Comparison of ENCODE assay signal across 8 cellular contexts in the genomic region with DNA sequence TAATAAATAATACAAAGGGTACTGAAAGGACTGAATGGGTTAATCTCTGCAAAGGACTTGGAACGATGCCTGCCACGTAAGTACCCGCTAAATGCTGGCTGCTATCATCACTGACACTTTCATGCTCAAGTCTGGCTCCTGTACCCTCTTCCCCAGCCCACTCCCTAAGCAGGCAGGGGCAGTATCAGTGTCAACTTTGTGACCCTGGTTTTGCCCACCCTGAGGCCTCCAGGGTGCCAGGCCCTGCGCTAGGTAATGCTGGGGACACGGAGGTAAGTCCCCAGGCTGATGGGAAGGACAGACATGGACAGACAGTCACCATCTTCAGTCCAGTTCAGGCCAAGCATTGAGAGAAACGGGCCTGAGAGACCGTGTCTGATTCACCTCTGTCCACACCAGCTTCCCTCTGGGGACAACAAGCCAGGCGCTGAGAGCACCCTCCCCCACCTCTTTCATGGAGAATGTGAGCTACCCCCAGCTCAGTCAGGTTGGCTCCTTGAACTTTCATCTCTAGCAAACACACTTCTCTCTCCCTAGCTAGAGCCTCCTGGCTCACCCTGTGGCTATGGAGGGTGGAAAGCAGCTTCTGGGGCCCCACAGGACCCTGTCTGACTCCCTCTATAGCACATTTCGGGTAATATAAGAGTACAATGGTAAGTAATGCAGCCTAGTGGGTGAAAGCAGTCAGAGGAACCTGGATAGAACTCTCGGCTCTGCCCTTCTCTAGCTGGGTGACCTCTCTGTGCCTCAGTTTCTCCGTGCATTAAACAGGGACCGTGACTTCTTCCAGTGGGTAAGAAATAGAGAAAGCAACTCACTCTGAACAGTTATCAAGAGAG. TPM values are rescaled to one million over a fixed set of nuclear protein-coding genes. Genes with fewer than 3 reads are reported as not detected.
A peak's percentile ranks its signal among the peaks of the same experiment; 100 is the strongest.
DNase-seq lines count a peak whose midpoint lies in the region; ATAC-seq and TF ChIP-seq lines count a peak whose summit lies in the region.

No MANE protein-coding gene starts in this region.

- peak; percentile 21 for DNase-seq in activated naive CD4-positive, alpha-beta T cell treated with Interleukin-2 at 50 U/mL for 16 hours
- no peak for DNase-seq in activated naive CD4-positive, alpha-beta T cell (lab: John Stamatoyannopoulos, UW)
- DNase-seq in SK-N-MC (ENCODE audit: low read depth, low spot score) (no peak), upper lobe of left lung (peak in 1 of 2 donors; percentile 49), NCI-H748 treated with DMSO at 0.1 percent for 48 hours (lab: John Stamatoyannopoulos, UW) (no peak), NCI-H146 treated with DMSO at 0.1 percent for 48 hours (lab: John Stamatoyannopoulos, UW; ENCODE audit: unreplicated experiment) (no peak)

- H3K27ac ChIP-seq in SK-N-MC (no peak overlapping the region), ectodermal cell (ENCODE audit: insufficient read depth, low read depth, low read length, poor library complexity, severe bottlenecking) (no peak overlapping the region), mesodermal cell (ENCODE audit: low read depth, low read length, severe bottlenecking) (peak overlapping the region; percentile 72), upper lobe of left lung (peak overlapping the region; percentile 88 to 99 (median 92))

- H3K27me3 ChIP-seq in ectodermal cell (ENCODE audit: control insufficient read depth, insufficient read depth, low read length, poor library complexity, severe bottlenecking), result no peaks in the 10 kb centered on the region
- no peaks in the 10 kb centered on the region for H3K27me3 ChIP-seq in upper lobe of left lung

- TF ChIP-seq CTCF in upper lobe of left lung (IDR thresholded peaks at IDR 0.05), result no peak

- TF ChIP-seq EP300 in upper lobe of left lung (IDR thresholded peaks at IDR 0.05), result no peak

- H3K9ac ChIP-seq in SK-N-MC (ENCODE audit: insufficient read length), result peak overlapping the region; percentile 94

- TF ChIP-seq POLR2A in upper lobe of left lung (IDR thresholded peaks at IDR 0.05), result no peak

- H3K4me3 ChIP-seq in SK-N-MC (peak overlapping the region; percentile 93), ectodermal cell (ENCODE audit: insufficient read depth, low read depth, low read length) (peak overlapping the region; percentile 86), mesodermal cell (ENCODE audit: extremely low read depth, insufficient read depth, low read length, poor library complexity, severe bottlenecking) (peak overlapping the region; percentile 96), upper lobe of left lung (peak overlapping the region; percentile 64 to 86 (median 76))

- ATAC-seq in upper lobe of left lung (ENCODE audit: low FRiP score in 2 of 2), result no peak

- WGBS in ectodermal cell, 2 experiments, result 46% methylated on average over 12 of the region's 12 CpGs
- 41 to 49% methylated on average over 6 to 9 of the region's 12 CpGs for WGBS in mesodermal cell (ENCODE audit: insufficient coverage in 2 of 2), 2 experiments
- 13 to 22% methylated on average over 8 to 12 of the region's 12 CpGs for WGBS in upper lobe of left lung, 2 donors

- H3K36me3 ChIP-seq in SK-N-MC (ENCODE audit: insufficient read depth, low read length) (no peaks in the 10 kb centered on the region), ectodermal cell (ENCODE audit: control insufficient read depth, insufficient read depth, low read length) (no peaks in the 10 kb centered on the region), mesodermal cell (ENCODE audit: control insufficient read depth, insufficient read depth, low read length) (no peaks in the 10 kb centered on the region), upper lobe of left lung (no peaks in the 10 kb centered on the region)

- no peaks in the 10 kb centered on the region for H3K9me3 ChIP-seq in SK-N-MC (ENCODE audit: low read depth, low read length)
- H3K9me3 ChIP-seq in ectodermal cell (ENCODE audit: control insufficient read depth, low read length), result no peaks in the 10 kb centered on the region
- no peaks in the 10 kb centered on the region for H3K9me3 ChIP-seq in mesodermal cell (ENCODE audit: control insufficient read depth, low read length)
- H3K9me3 ChIP-seq in upper lobe of left lung, result no peaks in the 10 kb centered on the region

- H3K4me1 ChIP-seq in ectodermal cell (ENCODE audit: control insufficient read depth, insufficient read depth, low read length), result peaks cover 16% of the 10 kb centered on the region
- H3K4me1 ChIP-seq in mesodermal cell (ENCODE audit: control insufficient read depth, insufficient read depth, low read length, poor library complexity, severe bottlenecking), result peaks cover 36% of the 10 kb centered on the region
- H3K4me1 ChIP-seq in upper lobe of left lung, result peaks cover 21 to 45% (median 25%) of the 10 kb centered on the region in 4 donors

RNA-seq across cellular contexts. Expression of a gene that starts 0.8 kb away (rescaled TPM):
- 45.3 TPM for polyA plus RNA-seq in ectodermal cell (2013, experiment 1 of 4)
- 38.9 TPM for polyA plus RNA-seq in ectodermal cell (2013, experiment 2 of 4)
- polyA plus RNA-seq in ectodermal cell (2013, experiment 3 of 4), result 38.3 TPM
- 40.9 TPM for polyA plus RNA-seq in ectodermal cell (2013, experiment 4 of 4)
- 58.5 TPM for polyA plus RNA-seq in mesodermal cell (2013, experiment 1 of 2)
- polyA plus RNA-seq in mesodermal cell (2013, experiment 2 of 2), result 50.5 TPM
- total RNA-seq in upper lobe of left lung, result 100 to 1,000 TPM in 1 of 6 donors, 10 to 100 TPM in 5; 59.7 to 102 (median 86.6) TPM

RNA-seq across cellular contexts. Expression of a gene that starts 3.4 kb away (rescaled TPM):
- polyA plus RNA-seq in ectodermal cell (2013, experiment 1 of 4), result 3.9 TPM
- 2.1 TPM for polyA plus RNA-seq in ectodermal cell (2013, experiment 2 of 4)
- 3.0 TPM for polyA plus RNA-seq in ectodermal cell (2013, experiment 3 of 4)
- 5.4 TPM for polyA plus RNA-seq in ectodermal cell (2013, experiment 4 of 4)
- polyA plus RNA-seq in mesodermal cell (2013, experiment 1 of 2), result 2.1 TPM
- 2.6 TPM for polyA plus RNA-seq in mesodermal cell (2013, experiment 2 of 2)
- 1 to 10 TPM in 2 of 6 donors, under 1 TPM in 1, not detected in 3; 0.89 to 3.0 (median 1.7) TPM for total RNA-seq in upper lobe of left lung

RNA-seq across cellular contexts. Expression of a gene that starts 7.0 kb away (rescaled TPM):
- polyA plus RNA-seq in ectodermal cell (2013, experiment 1 of 4), result not detected
- polyA plus RNA-seq in ectodermal cell (2013, experiment 2 of 4), result not detected
- not detected for polyA plus RNA-seq in ectodermal cell (2013, experiment 3 of 4)
- not detected for polyA plus RNA-seq in ectodermal cell (2013, experiment 4 of 4)
- not detected for polyA plus RNA-seq in mesodermal cell (2013, experiment 1 of 2)
- not detected for polyA plus RNA-seq in mesodermal cell (2013, experiment 2 of 2)
- total RNA-seq in upper lobe of left lung, result 10 to 100 TPM in 2 of 6 donors, 1 to 10 TPM in 4; 3.4 to 25.8 (median 9.7) TPM

RNA-seq across cellular contexts. Expression of a gene that starts 22.3 kb away (rescaled TPM):
- polyA plus RNA-seq in ectodermal cell (2013, experiment 1 of 4), result 5.5 TPM
- 7.5 TPM for polyA plus RNA-seq in ectodermal cell (2013, experiment 2 of 4)
- polyA plus RNA-seq in ectodermal cell (2013, experiment 3 of 4), result 4.2 TPM
- polyA plus RNA-seq in ectodermal cell (2013, experiment 4 of 4), result 7.4 TPM
- not detected for polyA plus RNA-seq in mesodermal cell (2013, experiment 1 of 2)
- not detected for polyA plus RNA-seq in mesodermal cell (2013, experiment 2 of 2)
- under 1 TPM in 1 of 6 donors, not detected in 5; 0.29 TPM for total RNA-seq in upper lobe of left lung

RNA-seq across cellular contexts. Expression of a gene that starts 23.5 kb away (rescaled TPM):
- 10.4 TPM for polyA plus RNA-seq in ectodermal cell (2013, experiment 1 of 4)
- 10.0 TPM for polyA plus RNA-seq in ectodermal cell (2013, experiment 2 of 4)
- 9.6 TPM for polyA plus RNA-seq in ectodermal cell (2013, experiment 3 of 4)
- 11.3 TPM for polyA plus RNA-seq in ectodermal cell (2013, experiment 4 of 4)
- polyA plus RNA-seq in mesodermal cell (2013, experiment 1 of 2), result 7.1 TPM
- 6.4 TPM for polyA plus RNA-seq in mesodermal cell (2013, experiment 2 of 2)
- total RNA-seq in upper lobe of left lung, result 10 to 100 TPM in 1 of 6 donors, 1 to 10 TPM in 4, under 1 TPM in 1; 0.76 to 13.6 (median 2.8) TPM

Comparison
In these comparisons a context has a peak if more than half of its experiments do, and no peak if none do; other contexts are left out.
1. H3K27ac ChIP-seq: peak in mesodermal cell (single experiment) and upper lobe of left lung (4 of 4); none in SK-N-MC (single experiment) and ectodermal cell (single experiment).
2. Peak in every context shown above with its lines, with median percentiles within 50 percentile points of each other: H3K4me3 ChIP-seq.